33 cellular contexts compared by ENCODE assay signal in genomic region chr6:162264581-162264980, GRCh38.
"Had no signal": no experiment of that assay in that cellular context is flagged by ENCODE, and none has a peak within 500 bp of the region (broad histone marks: within the 10 kb centered on the region; RNA-seq: fewer than 3 reads in every experiment).

No MANE protein-coding gene starts in this region.

- H3K27me3 ChIP-seq: adrenal gland, body of pancreas, Peyer's patch, SJSA1 had no signal

- H3K4me2 ChIP-seq: KMS-11, SK-N-SH had no signal

- H3K27ac ChIP-seq: adrenal gland, body of pancreas, KMS-11, Peyer's patch, SJSA1 had no signal

- H3K4me3 Mint-ChIP-seq: activated CD4-positive, alpha-beta memory T cell treated with anti-CD3 and anti-CD28 coated beads for 36 hours; activated naive CD4-positive, alpha-beta T cell treated with anti-CD3 and anti-CD28 coated beads for 36 hours; activated T-cell treated with anti-CD3 and anti-CD28 coated beads, Interleukin-2, amount 50 U/mL, for 4 hours; activated T-helper 1 cell treated with anti-CD3 and anti-CD28 coated beads, Interleukin-12 subunit alpha, Interleukin-12 subunit beta, Interleukin-2, Interleukin-4 antibody, amounts not matched to agents 30 ng/mL and 10 ng/mL and 1 ng/mL, durations not matched to agents 14 hours and 24 hours and 36 hours; T-helper 1 cell treated with Interleukin-12 subunit alpha and Interleukin-12 subunit beta and Interleukin-4 antibody, amounts not matched to agents 30 μg/mL and 1 μg/mL, for 36 hours; T-helper 2 cell treated with Interferon-gamma antibody and Interleukin-4, amounts not matched to agents 5 μg/mL and 100 μg/mL, for 36 hours had no signal

- DNase-seq: activated CD4-positive, alpha-beta memory T cell treated with anti-CD3 and anti-CD28 coated beads for 36 hours; activated CD4-positive, alpha-beta T cell treated with anti-CD3 and anti-CD28 coated beads for 4 hours; activated CD4-positive, alpha-beta T cell treated with anti-CD3 and anti-CD28 coated beads, Interleukin-2, amount 50 U/mL, for 1 hour; activated CD4-positive, CD25-positive, alpha-beta regulatory T cell treated with anti-CD3 and anti-CD28 coated beads, Interleukin-2, amount 50 U/mL, for 72 hours; activated CD8-positive, alpha-beta memory T cell treated with anti-CD3 and anti-CD28 coated beads, Interleukin-2, amount 50 U/mL, for 4 hours; activated gamma-delta T cell treated with Interleukin-2 at 50 U/mL for 16 hours; activated naive CD4-positive, alpha-beta T cell treated with anti-CD3 and anti-CD28 coated beads for 36 hours; activated T-cell treated with anti-CD3 and anti-CD28 coated beads for 4 hours; activated T-cell treated with anti-CD3 and anti-CD28 coated beads, Interleukin-2, amount 50 U/mL, for 4 hours; adrenal gland; body of pancreas; MM.1S; MV-4-11; NCI-H1092; NCI-H1436 treated with DMSO at 0.1 percent for 48 hours; NCI-H1694 treated with DMSO at 0.1 percent for 48 hours; NCI-H2029; NCI-H2171; NCI-H510A; NCI-H526; NCI-H748 treated with DMSO at 0.1 percent for 48 hours; NK-92 treated with Interleukin-12 subunit alpha and Interleukin-12 subunit beta, amount 100 ng/mL, for 24 hours; PC-3; Peyer's patch; RPMI8226; SHP77 treated with DMSO at 0.1 percent for 48 hours; SK-N-SH had no signal

- H3K27ac Mint-ChIP-seq: activated CD4-positive, alpha-beta memory T cell treated with anti-CD3 and anti-CD28 coated beads for 36 hours; activated naive CD4-positive, alpha-beta T cell treated with anti-CD3 and anti-CD28 coated beads for 36 hours; activated T-helper 1 cell treated with anti-CD3 and anti-CD28 coated beads, Interleukin-12 subunit alpha, Interleukin-12 subunit beta, Interleukin-2, Interleukin-4 antibody, amounts not matched to agents 30 ng/mL and 10 ng/mL and 1 ng/mL, durations not matched to agents 14 hours and 24 hours and 36 hours; T-helper 1 cell treated with Interleukin-12 subunit alpha and Interleukin-12 subunit beta and Interleukin-4 antibody, amounts not matched to agents 30 μg/mL and 1 μg/mL, for 36 hours; T-helper 2 cell treated with Interferon-gamma antibody and Interleukin-4, amounts not matched to agents 5 μg/mL and 100 μg/mL, for 36 hours had no signal

- ATAC-seq: activated naive CD4-positive, alpha-beta T cell treated with anti-CD3 and anti-CD28 coated beads, Interleukin-2, amount 50 U/mL, for 72 hours; activated T-cell treated with anti-CD3 and anti-CD28 coated beads, Interleukin-2, amount 50 U/mL, for 4 hours; body of pancreas; PC-3 had no signal

- H3K9me3 Mint-ChIP-seq: activated naive CD4-positive, alpha-beta T cell treated with anti-CD3 and anti-CD28 coated beads for 36 hours; activated T-helper 1 cell treated with anti-CD3 and anti-CD28 coated beads, Interleukin-12 subunit alpha, Interleukin-12 subunit beta, Interleukin-2, Interleukin-4 antibody, amounts not matched to agents 30 ng/mL and 10 ng/mL and 1 ng/mL, durations not matched to agents 14 hours and 24 hours and 36 hours; T-helper 2 cell treated with Interferon-gamma antibody and Interleukin-4, amounts not matched to agents 5 μg/mL and 100 μg/mL, for 36 hours had no signal

- H3K9ac ChIP-seq: KMS-11, SK-N-SH had no signal

- H3K27me3 Mint-ChIP-seq: activated CD4-positive, alpha-beta memory T cell treated with anti-CD3 and anti-CD28 coated beads for 36 hours had no signal

- H3K9me3 ChIP-seq: adrenal gland, body of pancreas, Peyer's patch, SK-N-SH had no signal

- H3K4me1 ChIP-seq: adrenal gland, body of pancreas, Peyer's patch, SJSA1 had no signal

- H3K36me3 ChIP-seq: adrenal gland, Peyer's patch, SJSA1 had no signal

- H3K4me3 ChIP-seq: adrenal gland, body of pancreas, Peyer's patch, SJSA1 had no signal
